ENCODE assay signal across 1 cellular context in the genomic region with DNA sequence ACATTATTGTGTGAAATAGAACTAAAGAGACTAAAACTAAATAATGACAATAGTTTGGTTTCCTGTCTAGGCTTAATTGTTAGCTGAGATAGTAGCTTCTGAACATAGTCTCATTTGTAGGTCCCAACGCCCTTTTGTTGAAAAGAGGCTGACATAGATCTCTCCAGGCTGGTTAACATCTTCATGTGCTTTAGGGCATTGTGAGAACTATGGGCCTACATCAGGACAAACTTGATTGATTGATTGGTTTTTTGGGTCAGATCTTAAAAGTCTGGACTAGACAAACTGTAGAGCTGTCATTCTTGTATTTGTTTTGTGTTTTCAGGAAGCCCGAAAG.
TF ChIP-seq lines count a peak whose summit lies in the region.

No MANE protein-coding gene starts in this region.

TF ChIP-seq in GM23338, 12 proteins besides CTCF, POLR2A, EP300 and RAD21 (continued from another document):
- TF ChIP-seq, protein P1, sequence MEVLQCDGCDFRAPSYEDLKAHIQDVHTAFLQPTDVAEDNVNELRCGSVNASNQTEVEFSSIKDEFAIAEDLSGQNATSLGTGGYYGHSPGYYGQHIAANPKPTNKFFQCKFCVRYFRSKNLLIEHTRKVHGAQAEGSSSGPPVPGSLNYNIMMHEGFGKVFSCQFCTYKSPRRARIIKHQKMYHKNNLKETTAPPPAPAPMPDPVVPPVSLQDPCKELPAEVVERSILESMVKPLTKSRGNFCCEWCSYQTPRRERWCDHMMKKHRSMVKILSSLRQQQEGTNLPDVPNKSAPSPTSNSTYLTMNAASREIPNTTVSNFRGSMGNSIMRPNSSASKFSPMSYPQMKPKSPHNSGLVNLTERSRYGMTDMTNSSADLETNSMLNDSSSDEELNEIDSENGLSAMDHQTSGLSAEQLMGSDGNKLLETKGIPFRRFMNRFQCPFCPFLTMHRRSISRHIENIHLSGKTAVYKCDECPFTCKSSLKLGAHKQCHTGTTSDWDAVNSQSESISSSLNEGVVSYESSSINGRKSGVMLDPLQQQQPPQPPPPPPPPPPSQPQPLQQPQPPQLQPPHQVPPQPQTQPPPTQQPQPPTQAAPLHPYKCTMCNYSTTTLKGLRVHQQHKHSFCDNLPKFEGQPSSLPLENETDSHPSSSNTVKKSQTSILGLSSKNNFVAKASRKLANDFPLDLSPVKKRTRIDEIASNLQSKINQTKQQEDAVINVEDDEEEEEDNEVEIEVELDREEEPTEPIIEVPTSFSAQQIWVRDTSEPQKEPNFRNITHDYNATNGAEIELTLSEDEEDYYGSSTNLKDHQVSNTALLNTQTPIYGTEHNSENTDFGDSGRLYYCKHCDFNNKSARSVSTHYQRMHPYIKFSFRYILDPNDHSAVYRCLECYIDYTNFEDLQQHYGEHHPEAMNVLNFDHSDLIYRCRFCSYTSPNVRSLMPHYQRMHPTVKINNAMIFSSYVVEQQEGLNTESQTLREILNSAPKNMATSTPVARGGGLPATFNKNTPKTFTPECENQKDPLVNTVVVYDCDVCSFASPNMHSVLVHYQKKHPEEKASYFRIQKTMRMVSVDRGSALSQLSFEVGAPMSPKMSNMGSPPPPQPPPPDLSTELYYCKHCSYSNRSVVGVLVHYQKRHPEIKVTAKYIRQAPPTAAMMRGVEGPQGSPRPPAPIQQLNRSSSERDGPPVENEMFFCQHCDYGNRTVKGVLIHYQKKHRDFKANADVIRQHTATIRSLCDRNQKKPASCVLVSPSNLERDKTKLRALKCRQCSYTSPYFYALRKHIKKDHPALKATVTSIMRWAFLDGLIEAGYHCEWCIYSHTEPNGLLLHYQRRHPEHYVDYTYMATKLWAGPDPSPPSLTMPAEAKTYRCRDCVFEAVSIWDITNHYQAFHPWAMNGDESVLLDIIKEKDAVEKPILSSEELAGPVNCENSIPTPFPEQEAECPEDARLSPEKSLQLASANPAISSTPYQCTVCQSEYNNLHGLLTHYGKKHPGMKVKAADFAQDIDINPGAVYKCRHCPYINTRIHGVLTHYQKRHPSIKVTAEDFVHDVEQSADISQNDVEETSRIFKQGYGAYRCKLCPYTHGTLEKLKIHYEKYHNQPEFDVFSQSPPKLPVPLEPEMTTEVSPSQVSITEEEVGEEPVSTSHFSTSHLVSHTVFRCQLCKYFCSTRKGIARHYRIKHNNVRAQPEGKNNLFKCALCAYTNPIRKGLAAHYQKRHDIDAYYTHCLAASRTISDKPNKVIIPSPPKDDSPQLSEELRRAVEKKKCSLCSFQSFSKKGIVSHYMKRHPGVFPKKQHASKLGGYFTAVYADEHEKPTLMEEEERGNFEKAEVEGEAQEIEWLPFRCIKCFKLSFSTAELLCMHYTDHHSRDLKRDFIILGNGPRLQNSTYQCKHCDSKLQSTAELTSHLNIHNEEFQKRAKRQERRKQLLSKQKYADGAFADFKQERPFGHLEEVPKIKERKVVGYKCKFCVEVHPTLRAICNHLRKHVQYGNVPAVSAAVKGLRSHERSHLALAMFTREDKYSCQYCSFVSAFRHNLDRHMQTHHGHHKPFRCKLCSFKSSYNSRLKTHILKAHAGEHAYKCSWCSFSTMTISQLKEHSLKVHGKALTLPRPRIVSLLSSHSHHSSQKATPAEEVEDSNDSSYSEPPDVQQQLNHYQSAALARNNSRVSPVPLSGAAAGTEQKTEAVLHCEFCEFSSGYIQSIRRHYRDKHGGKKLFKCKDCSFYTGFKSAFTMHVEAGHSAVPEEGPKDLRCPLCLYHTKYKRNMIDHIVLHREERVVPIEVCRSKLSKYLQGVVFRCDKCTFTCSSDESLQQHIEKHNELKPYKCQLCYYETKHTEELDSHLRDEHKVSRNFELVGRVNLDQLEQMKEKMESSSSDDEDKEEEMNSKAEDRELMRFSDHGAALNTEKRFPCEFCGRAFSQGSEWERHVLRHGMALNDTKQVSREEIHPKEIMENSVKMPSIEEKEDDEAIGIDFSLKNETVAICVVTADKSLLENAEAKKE (CRISPR knock-in tag; IDR thresholded peaks at IDR 0.05), result no peak
- TF ChIP-seq CREB1 (CRISPR knock-in tag; IDR thresholded peaks at IDR 0.05; ENCODE audit: low read depth) (no peak), JUNB (IDR thresholded peaks at IDR 0.05; ENCODE audit: unreplicated experiment) (no peak), STAT1 (IDR thresholded peaks at IDR 0.05; ENCODE audit: unreplicated experiment) (no peak), ZNF114 (CRISPR knock-in tag; IDR thresholded peaks at IDR 0.05) (no peak), EZH2 (IDR thresholded peaks at IDR 0.05; ENCODE audit: low read depth, unreplicated experiment) (no peak), POLR2AphosphoS5 (IDR thresholded peaks at IDR 0.05; ENCODE audit: low read depth) (no peak), ETS1 (IDR thresholded peaks at IDR 0.05) (no peak), NANOG (IDR thresholded peaks at IDR 0.05; ENCODE audit: borderline replicate concordance) (no peak)
- TF ChIP-seq, protein P2, sequence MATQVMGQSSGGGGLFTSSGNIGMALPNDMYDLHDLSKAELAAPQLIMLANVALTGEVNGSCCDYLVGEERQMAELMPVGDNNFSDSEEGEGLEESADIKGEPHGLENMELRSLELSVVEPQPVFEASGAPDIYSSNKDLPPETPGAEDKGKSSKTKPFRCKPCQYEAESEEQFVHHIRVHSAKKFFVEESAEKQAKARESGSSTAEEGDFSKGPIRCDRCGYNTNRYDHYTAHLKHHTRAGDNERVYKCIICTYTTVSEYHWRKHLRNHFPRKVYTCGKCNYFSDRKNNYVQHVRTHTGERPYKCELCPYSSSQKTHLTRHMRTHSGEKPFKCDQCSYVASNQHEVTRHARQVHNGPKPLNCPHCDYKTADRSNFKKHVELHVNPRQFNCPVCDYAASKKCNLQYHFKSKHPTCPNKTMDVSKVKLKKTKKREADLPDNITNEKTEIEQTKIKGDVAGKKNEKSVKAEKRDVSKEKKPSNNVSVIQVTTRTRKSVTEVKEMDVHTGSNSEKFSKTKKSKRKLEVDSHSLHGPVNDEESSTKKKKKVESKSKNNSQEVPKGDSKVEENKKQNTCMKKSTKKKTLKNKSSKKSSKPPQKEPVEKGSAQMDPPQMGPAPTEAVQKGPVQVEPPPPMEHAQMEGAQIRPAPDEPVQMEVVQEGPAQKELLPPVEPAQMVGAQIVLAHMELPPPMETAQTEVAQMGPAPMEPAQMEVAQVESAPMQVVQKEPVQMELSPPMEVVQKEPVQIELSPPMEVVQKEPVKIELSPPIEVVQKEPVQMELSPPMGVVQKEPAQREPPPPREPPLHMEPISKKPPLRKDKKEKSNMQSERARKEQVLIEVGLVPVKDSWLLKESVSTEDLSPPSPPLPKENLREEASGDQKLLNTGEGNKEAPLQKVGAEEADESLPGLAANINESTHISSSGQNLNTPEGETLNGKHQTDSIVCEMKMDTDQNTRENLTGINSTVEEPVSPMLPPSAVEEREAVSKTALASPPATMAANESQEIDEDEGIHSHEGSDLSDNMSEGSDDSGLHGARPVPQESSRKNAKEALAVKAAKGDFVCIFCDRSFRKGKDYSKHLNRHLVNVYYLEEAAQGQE (IDR thresholded peaks at IDR 0.05; ENCODE audit: unreplicated experiment), result no peak
